8 cellular contexts compared by ENCODE assay signal in genomic region chr3:12999147-13000140, GRCh38.
DNase-seq lines count a peak whose midpoint lies in the region; ATAC-seq and TF ChIP-seq lines count a peak whose summit lies in the region.

No MANE protein-coding gene starts in this region.

- TF ChIP-seq POLR2A in testis (IDR thresholded peaks at IDR 0.05), result no peak

- no peaks in the 10 kb centered on the region for H3K27me3 ChIP-seq in CD4-positive, CD25-positive, alpha-beta regulatory T cell (ENCODE audit: control insufficient read depth, insufficient read depth, low read length)
- H3K27me3 ChIP-seq in OCI-LY3 (ENCODE audit: low read depth, low read length) (no peaks in the 10 kb centered on the region), left ventricle myocardium inferior (ENCODE audit: low read depth) (no peaks in the 10 kb centered on the region), testis (no peaks in the 10 kb centered on the region)

- no peak for ATAC-seq in CD4-positive, CD25-positive, alpha-beta regulatory T cell (ENCODE audit: low read depth in 2 of 2)
- ATAC-seq in GM21737 (IDR thresholded peaks at IDR 0.05; ENCODE audit: unreplicated experiment), result peak; percentile 39

- H3K4me3 Mint-ChIP-seq in CD4-positive, CD25-positive, alpha-beta regulatory T cell, result peak overlapping the region in 2 of 4 donors; percentile 2 to 88

- intact Hi-C loops in left ventricle myocardium inferior (cut with micrococcal nuclease), result loop anchor here (10.0 kb wide), 1 partner anchor 135 kb away; no protein-coding TSS in a partner anchor
- intact Hi-C loops in testis (cut with DNase I; ENCODE audit: low total_unique reads), result no loop called here

- H3K36me3 Mint-ChIP-seq in CD4-positive, CD25-positive, alpha-beta regulatory T cell, result peaks cover 36% of the 10 kb centered on the region

- peak overlapping the region; percentile 16 to 55 (median 45) for H3K27ac Mint-ChIP-seq in CD4-positive, CD25-positive, alpha-beta regulatory T cell

- TF ChIP-seq CTCF in OCI-LY3 (IDR thresholded peaks at IDR 0.05; ENCODE audit: low read depth, low read length) (no peak), left ventricle myocardium inferior (IDR thresholded peaks at IDR 0.05; ENCODE audit: borderline replicate concordance) (no peak), testis (IDR thresholded peaks at IDR 0.05) (no peak)

- no peaks in the 10 kb centered on the region for H3K9me3 ChIP-seq in CD4-positive, CD25-positive, alpha-beta regulatory T cell (ENCODE audit: control insufficient read depth in 2 of 2, low read length in 2 of 2)
- no peaks in the 10 kb centered on the region for H3K9me3 ChIP-seq in OCI-LY3 (ENCODE audit: insufficient read depth, low read length)
- no peaks in the 10 kb centered on the region for H3K9me3 ChIP-seq in left ventricle myocardium inferior (replicated peaks)
- no peaks in the 10 kb centered on the region for H3K9me3 ChIP-seq in testis

- peaks cover 20 to 83% (median 68%) of the 10 kb centered on the region in 4 donors for H3K4me1 Mint-ChIP-seq in CD4-positive, CD25-positive, alpha-beta regulatory T cell

- H3K27ac ChIP-seq in CD4-positive, CD25-positive, alpha-beta regulatory T cell (ENCODE audit: insufficient read depth, low read length, poor library complexity, severe bottlenecking), result peak overlapping the region; percentile 37
- H3K27ac ChIP-seq in OCI-LY3 (ENCODE audit: low read length) (peak overlapping the region; percentile 50), left ventricle myocardium inferior (replicated peaks) (peak overlapping the region; percentile 82), testis (peak overlapping the region in 1 of 2 donors; percentile 55)

- WGBS in testis, 2 donors, result 72 to 75% methylated on average over 14 of the region's 14 CpGs

- no peaks in the 10 kb centered on the region for H3K27me3 Mint-ChIP-seq in CD4-positive, CD25-positive, alpha-beta regulatory T cell

- H3K36me3 ChIP-seq in CD4-positive, CD25-positive, alpha-beta regulatory T cell (ENCODE audit: control insufficient read depth, insufficient read depth, low read length), result peaks cover 42% of the 10 kb centered on the region
- H3K36me3 ChIP-seq in OCI-LY3 (replicated peaks; ENCODE audit: low read depth, low read length), result peaks cover 47% of the 10 kb centered on the region
- no peaks in the 10 kb centered on the region for H3K36me3 ChIP-seq in left ventricle myocardium inferior
- H3K36me3 ChIP-seq in testis (ENCODE audit: low read depth, missing control alignments), result no peaks in the 10 kb centered on the region

- H3K4me3 ChIP-seq in CD4-positive, CD25-positive, alpha-beta regulatory T cell (ENCODE audit: low read depth, low read length), result no peak overlapping the region
- no peak overlapping the region for H3K4me3 ChIP-seq in OCI-LY3 (ENCODE audit: low read length)
- no peak overlapping the region for H3K4me3 ChIP-seq in left ventricle myocardium inferior
- H3K4me3 ChIP-seq in testis, result no peak overlapping the region

- peaks cover 0 to 2% (median 0%) of the 10 kb centered on the region in 7 donors for H3K9me3 Mint-ChIP-seq in CD4-positive, CD25-positive, alpha-beta regulatory T cell

- peaks cover 99% of the 10 kb centered on the region for H3K79me2 ChIP-seq in OCI-LY3 (ENCODE audit: low read length)

- no peak overlapping the region for H3K9ac ChIP-seq in OCI-LY3 (ENCODE audit: low read length)

- no peak for DNase-seq in CD4-positive, CD25-positive, alpha-beta regulatory T cell
- DNase-seq in left ventricle myocardium inferior, result peak; percentile 87
- peak; percentile 67 for DNase-seq in testis
- no peak for DNase-seq in NCI-H1436 (lab: John Stamatoyannopoulos, UW)
- DNase-seq in NCI-H1930 (lab: John Stamatoyannopoulos, UW), result no peak
- DNase-seq in kidney glomerular epithelial cell (lab: John Stamatoyannopoulos, UW), result no peak

- no peak overlapping the region for H2AFZ ChIP-seq in OCI-LY3 (ENCODE audit: low read depth, low read length)

- H3K4me2 ChIP-seq in OCI-LY3 (ENCODE audit: low read length), result peak overlapping the region; percentile 29

- H3K4me1 ChIP-seq in CD4-positive, CD25-positive, alpha-beta regulatory T cell (ENCODE audit: control insufficient read depth, insufficient read depth, low read length, poor library complexity, severe bottlenecking), result peaks cover 49% of the 10 kb centered on the region
- H3K4me1 ChIP-seq in OCI-LY3 (ENCODE audit: low read length), result peaks cover 83% of the 10 kb centered on the region
- H3K4me1 ChIP-seq in left ventricle myocardium inferior, result peaks cover 20% of the 10 kb centered on the region
- H3K4me1 ChIP-seq in testis, result peaks cover 3% of the 10 kb centered on the region

- peaks cover 94% of the 10 kb centered on the region for H4K20me1 ChIP-seq in OCI-LY3 (ENCODE audit: insufficient read depth, low read length)

Comparison
In these comparisons a context has a peak if more than half of its experiments do, and no peak if none do; other contexts are left out.
1. DNase-seq: peak in left ventricle myocardium inferior (single experiment) and testis (single experiment); none in CD4-positive, CD25-positive, alpha-beta regulatory T cell (0 of 3), NCI-H1436 (single experiment), NCI-H1930 (0 of 2) and kidney glomerular epithelial cell (single experiment).